17 cellular contexts compared by ENCODE assay signal in genomic region chr3:87696276-87697013, GRCh38.
"Had no signal": no experiment of that assay in that cellular context is flagged by ENCODE, and none has a peak within 500 bp of the region (broad histone marks: within the 10 kb centered on the region; RNA-seq: fewer than 3 reads in every experiment).

No MANE protein-coding gene starts in this region.

- H3K27ac Mint-ChIP-seq: activated T-helper 1 cell treated with anti-CD3 and anti-CD28 coated beads, Interleukin-12 subunit alpha, Interleukin-12 subunit beta, Interleukin-2, Interleukin-4 antibody, amounts not matched to agents 30 ng/mL and 10 ng/mL and 1 ng/mL, durations not matched to agents 14 hours and 24 hours and 36 hours; natural killer cell treated with Interleukin-12 subunit alpha and Interleukin-12 subunit beta and Interleukin-15 and Interleukin-18, amount 100 ng/mL, for 72 hours; stimulated activated naive CD8-positive, alpha-beta T cell treated with anti-CD3 and anti-CD28 coated beads, Interleukin-15, Interleukin-2, amounts not matched to agents 100 ng/mL and 50 ng/mL, for 24 hours had no signal

- FAIRE-seq: endothelial cell of umbilical vein had no signal

- H3K4me3 ChIP-seq: lung, psoas muscle, testis, upper lobe of right lung had no signal

- H3K36me3 ChIP-seq: upper lobe of right lung, WERI-Rb-1 had no signal

- DNase-seq: activated CD4-positive, alpha-beta T cell treated with anti-CD3 and anti-CD28 coated beads for 48 hours; activated naive CD4-positive, alpha-beta T cell; aorta; foreskin keratinocyte; left cardiac atrium; psoas muscle; stimulated activated CD4-positive, alpha-beta T cell treated with anti-CD3 and anti-CD28 coated beads, Interleukin-2, amount 100 ng/mL, for 24 hours; T-helper 9 cell; testis; upper lobe of right lung; WERI-Rb-1 had no signal

- H3K4me3 Mint-ChIP-seq: activated T-helper 1 cell treated with anti-CD3 and anti-CD28 coated beads, Interleukin-12 subunit alpha, Interleukin-12 subunit beta, Interleukin-2, Interleukin-4 antibody, amounts not matched to agents 30 ng/mL and 10 ng/mL and 1 ng/mL, durations not matched to agents 14 hours and 24 hours and 36 hours; natural killer cell treated with Interleukin-12 subunit alpha and Interleukin-12 subunit beta and Interleukin-15 and Interleukin-18, amount 100 ng/mL, for 72 hours; stimulated activated naive CD8-positive, alpha-beta T cell treated with anti-CD3 and anti-CD28 coated beads, Interleukin-15, Interleukin-2, amounts not matched to agents 100 ng/mL and 50 ng/mL, for 24 hours had no signal

- ATAC-seq: foreskin keratinocyte; left cardiac atrium; natural killer cell treated with Interleukin-12 subunit alpha and Interleukin-12 subunit beta and Interleukin-15 and Interleukin-18, amount 100 ng/mL, for 72 hours; psoas muscle; sciatic nerve; upper lobe of right lung had no signal

- H3K27me3 ChIP-seq: foreskin keratinocyte, testis, upper lobe of right lung had no signal

- H3K27ac ChIP-seq: foreskin keratinocyte, psoas muscle, testis, upper lobe of right lung, WERI-Rb-1 had no signal

- H3K27me3 Mint-ChIP-seq: natural killer cell treated with Interleukin-12 subunit alpha and Interleukin-12 subunit beta and Interleukin-15 and Interleukin-18, amount 100 ng/mL, for 72 hours had no signal

- H3K9me3 Mint-ChIP-seq: activated T-helper 1 cell treated with anti-CD3 and anti-CD28 coated beads, Interleukin-12 subunit alpha, Interleukin-12 subunit beta, Interleukin-2, Interleukin-4 antibody, amounts not matched to agents 30 ng/mL and 10 ng/mL and 1 ng/mL, durations not matched to agents 14 hours and 24 hours and 36 hours; natural killer cell treated with Interleukin-12 subunit alpha and Interleukin-12 subunit beta and Interleukin-15 and Interleukin-18, amount 100 ng/mL, for 72 hours had no signal

- H3K4me1 ChIP-seq: foreskin keratinocyte, psoas muscle, testis, upper lobe of right lung had no signal

- H3K36me3 Mint-ChIP-seq: natural killer cell treated with Interleukin-12 subunit alpha and Interleukin-12 subunit beta and Interleukin-15 and Interleukin-18, amount 100 ng/mL, for 72 hours had no signal

- H3K9me3 ChIP-seq: psoas muscle, testis, upper lobe of right lung had no signal
